Comparison of ENCODE assay signal across 19 cellular contexts in the genomic region with DNA sequence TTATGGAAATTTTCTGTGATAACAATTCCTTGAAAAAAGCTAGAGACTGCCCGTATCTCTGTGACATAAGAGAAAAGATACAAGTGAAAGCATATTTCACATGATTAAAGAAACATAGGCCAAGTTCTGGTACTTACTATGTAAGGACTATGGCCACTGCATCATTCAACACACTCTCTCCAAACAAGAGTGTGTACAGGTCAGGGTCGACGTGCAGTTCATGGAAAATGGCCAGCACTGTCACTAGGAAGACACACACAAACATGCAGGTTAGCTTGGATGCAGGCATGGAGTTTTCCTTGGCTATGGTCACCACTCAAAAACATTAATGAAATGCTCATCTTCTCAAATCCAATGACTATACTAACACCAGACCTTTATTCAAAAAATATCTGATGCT.
DNase-seq lines count a peak whose midpoint lies in the region; ATAC-seq, FAIRE-seq and TF ChIP-seq lines count a peak whose summit lies in the region.
"Had no signal": no experiment of that assay in that cellular context is flagged by ENCODE, and none has a peak within 500 bp of the region (broad histone marks: within the 10 kb centered on the region; RNA-seq: fewer than 3 reads in every experiment).

No MANE protein-coding gene starts in this region.

- H3K27me3 ChIP-seq in adipocyte (replicated peaks; ENCODE audit: control insufficient read depth, insufficient read depth, low read length) (no peaks in the 10 kb centered on the region), H1 (replicated peaks in 1 of 4; ENCODE audit: control insufficient read depth in 3 of 4, extremely low read depth in 1 of 4, insufficient read depth in 3 of 4, low read length in 3 of 4) (peaks cover 0 to 1% (median 0%) of the 10 kb centered on the region in 4 experiments; a peak in 1 of 7 replicates), neuronal stem cell (ENCODE audit: control insufficient read depth in 3 of 3, insufficient read depth in 3 of 3, low read depth in 1 of 3, low read length in 3 of 3) (no peaks in the 10 kb centered on the region)

- no peak for TF ChIP-seq POLR2A in H1 (IDR thresholded peaks at IDR 0.05; ENCODE audit: control extremely low read depth in 1 of 2, low read depth in 2 of 2, low read length in 2 of 2)

- H4K5ac ChIP-seq in H1 (ENCODE audit: insufficient read length, low read depth, low read length) = no peak overlapping the region

- no peak overlapping the region for H3K4me3 ChIP-seq in adipocyte (ENCODE audit: low read length)
- H3K4me3 ChIP-seq in H1 (ENCODE audit: extremely low read depth in 1 of 4, insufficient read depth in 2 of 4, low read depth in 3 of 4, low read length in 4 of 4) = no peak overlapping the region
- no peak overlapping the region for H3K4me3 ChIP-seq in neuronal stem cell (ENCODE audit: low read length in 2 of 2)
- H3K4me3 ChIP-seq: GM23338, HAP-1 had no signal

- H2BK5ac ChIP-seq in H1 (ENCODE audit: low read depth, low read length) (no peak overlapping the region), neuronal stem cell (ENCODE audit: low read length) (no peak overlapping the region)

- no peak overlapping the region for H2BK120ac ChIP-seq in H1 (replicated peaks; ENCODE audit: low read depth, low read length)
- H2BK120ac ChIP-seq in neuronal stem cell (ENCODE audit: low read depth, low read length) = no peak overlapping the region

- H2BK20ac ChIP-seq in H1 (ENCODE audit: low read length) = no peak overlapping the region

- no peak overlapping the region for H3K18ac ChIP-seq in H1 (ENCODE audit: extremely low read depth, low read length)
- no peak overlapping the region for H3K18ac ChIP-seq in neuronal stem cell (ENCODE audit: low read length)

- H4K8ac ChIP-seq in H1 (ENCODE audit: extremely low read depth, insufficient read depth, low read length) (no peak overlapping the region), neuronal stem cell (ENCODE audit: low read depth, low read length) (no peak overlapping the region)

- no peak for DNase-seq in adipocyte (ENCODE audit: low read depth)
- no peak for DNase-seq in H1 (ENCODE audit: low read depth in 1 of 2, low spot score in 2 of 2)
- no peak for DNase-seq in neuronal stem cell (ENCODE audit: low spot score)
- no peak for DNase-seq in T-helper 9 cell
- no peak for DNase-seq in cerebellar cortex (ENCODE audit: low spot score)
- DNase-seq: C1 segment of cervical spinal cord; Calu3; CD4-positive, alpha-beta memory T cell; COR-L47; DMS53; DMS79 treated with DMSO at 0.1 percent for 48 hours; GF-D8; HFFc6 had no signal

- FAIRE-seq in H1 (lab: Jason Lieb, UNC) = no peak
- FAIRE-seq: GM12892, GM19239, H54 had no signal

- WGBS in H1 (ENCODE audit: extremely low coverage in 1 of 2, insufficient coverage in 1 of 2, insufficient read length in 1 of 2, insufficient replicate concordance in 2 of 2, low coverage in 1 of 2, low lambda C conversion rate in 2 of 2, missing lambda C conversion rate in 1 of 2), 2 experiments = 90% methylated on average over 3 of the region's 3 CpGs; no CpG with 5 or more reads in 1 of the 2 experiments
- WGBS in neuronal stem cell (ENCODE audit: extremely low coverage in 2 of 2, insufficient read length in 2 of 2, insufficient replicate concordance in 1 of 2), 2 donors = no CpG with 5 or more reads among the region's 3 CpGs

- H3K23ac ChIP-seq in H1 (ENCODE audit: insufficient read length) (no peak overlapping the region), neuronal stem cell (ENCODE audit: low read depth, low read length, poor library complexity) (no peak overlapping the region)

- no peak overlapping the region for H3K27ac ChIP-seq in H1 (ENCODE audit: low read depth, low read length)
- no peak overlapping the region for H3K27ac ChIP-seq in neuronal stem cell (replicated peaks; ENCODE audit: low read length)

- no peaks in the 10 kb centered on the region; the same call in 1 of the 2 replicates for H3K23me2 ChIP-seq in H1 (ENCODE audit: low read depth, low read length)

- no peak for TF ChIP-seq EP300 in H1 (IDR thresholded peaks at IDR 0.05; ENCODE audit: borderline replicate concordance in 1 of 2, low read depth in 2 of 2, low read length in 2 of 2)

- POLR2A ChIA-PET in H1 (lab: Charles Lee; ENCODE audit: partially characterized antibody) = no interaction called here

- H2AFZ ChIP-seq in H1 (ENCODE audit: low read length) = no peak overlapping the region
- no peak overlapping the region for H2AFZ ChIP-seq in neuronal stem cell (ENCODE audit: low read length)
- H2AFZ ChIP-seq: GM23338 had no signal

- H2BK15ac ChIP-seq in H1 (ENCODE audit: low read length) (no peak overlapping the region), neuronal stem cell (ENCODE audit: low read length) (no peak overlapping the region)

- no peaks in the 10 kb centered on the region for H4K20me1 ChIP-seq in H1 (replicated peaks in 1 of 2; ENCODE audit: control insufficient read depth in 1 of 2, insufficient read depth in 2 of 2, low read length in 2 of 2)

- no peak overlapping the region for H3K4me2 ChIP-seq in H1 (ENCODE audit: insufficient read depth in 1 of 2, low read depth in 2 of 2, low read length in 2 of 2)
- no peak overlapping the region for H3K4me2 ChIP-seq in neuronal stem cell (ENCODE audit: insufficient read depth, low read length, poor library complexity, severe bottlenecking)
- H3K4me2 ChIP-seq: GM23338 had no signal

- no peaks in the 10 kb centered on the region for H3K79me2 ChIP-seq in H1 (ENCODE audit: control insufficient read depth in 1 of 2, insufficient read depth in 2 of 2, low read length in 2 of 2)

- H3K4ac ChIP-seq in H1 (replicated peaks; ENCODE audit: insufficient read length, low read depth, low read length) (no peak overlapping the region), neuronal stem cell (ENCODE audit: low read length) (no peak overlapping the region)

- H3K56ac ChIP-seq in H1 (replicated peaks; ENCODE audit: insufficient read length, low read depth, low read length) = no peak overlapping the region

- H3K9me3 ChIP-seq in adipocyte (ENCODE audit: control insufficient read depth, low read length) (no peaks in the 10 kb centered on the region), H1 (ENCODE audit: insufficient read depth in 2 of 2, low read depth in 1 of 2, low read length in 1 of 2) (no peaks in the 10 kb centered on the region), neuronal stem cell (replicated peaks in 1 of 2; ENCODE audit: control insufficient read depth in 2 of 2, insufficient read depth in 1 of 2, low read depth in 1 of 2, low read length in 2 of 2) (no peaks in the 10 kb centered on the region)
- H3K9me3 ChIP-seq: HAP-1 had no signal

- H3K79me1 ChIP-seq in H1 (ENCODE audit: low read depth, low read length) (no peaks in the 10 kb centered on the region), neuronal stem cell (ENCODE audit: low read depth, low read length) (no peaks in the 10 kb centered on the region)

- peaks cover 3% of the 10 kb centered on the region for H3K36me3 ChIP-seq in adipocyte (ENCODE audit: control insufficient read depth, insufficient read depth, low read length, severe bottlenecking)
- H3K36me3 ChIP-seq in H1 (ENCODE audit: control insufficient read depth in 2 of 4, insufficient read depth in 4 of 4, low read length in 3 of 4) = no peaks in the 10 kb centered on the region
- H3K36me3 ChIP-seq in neuronal stem cell (replicated peaks in 1 of 2; ENCODE audit: control insufficient read depth in 2 of 2, insufficient read depth in 2 of 2, low read length in 2 of 2) = no peaks in the 10 kb centered on the region
- H3K36me3 ChIP-seq: HAP-1 had no signal

- H4K91ac ChIP-seq in H1 (replicated peaks; ENCODE audit: insufficient read length, low read length) (no peak overlapping the region), neuronal stem cell (ENCODE audit: low read depth, low read length, poor library complexity) (no peak overlapping the region)

- H3K4me1 ChIP-seq in adipocyte (ENCODE audit: control insufficient read depth, insufficient read depth, low read length) (peaks cover 73% of the 10 kb centered on the region), H1 (replicated peaks in 1 of 4; ENCODE audit: control insufficient read depth in 3 of 4, insufficient read depth in 4 of 4, low read length in 3 of 4) (peaks cover 0 to 4% (median 0%) of the 10 kb centered on the region in 4 experiments; a peak in 3 of 7 replicates), neuronal stem cell (ENCODE audit: control insufficient read depth in 2 of 2, insufficient read depth in 1 of 2, low read depth in 1 of 2, low read length in 2 of 2) (peaks cover 0 to 2% of the 10 kb centered on the region in 2 donors)
- H3K4me1 ChIP-seq: HAP-1 had no signal

- TF ChIP-seq CTCF in H1 (IDR thresholded peaks at IDR 0.05; ENCODE audit: control extremely low read depth in 1 of 3, insufficient read depth in 1 of 3, low read depth in 1 of 3, low read length in 3 of 3) = no peak

- no peak for ATAC-seq in GM18870 (IDR thresholded peaks at IDR 0.05; ENCODE audit: unreplicated experiment)
- ATAC-seq: GM23338 had no signal

- H3K14ac ChIP-seq in H1 (ENCODE audit: insufficient read length) = no peak overlapping the region
- H3K14ac ChIP-seq in neuronal stem cell (ENCODE audit: low read length) = no peak overlapping the region

- CTCF ChIA-PET in H1 (lab: Charles Lee; ENCODE audit: partially characterized antibody) = interaction anchor here (0.6 to 6.7 kb wide), 5 partner anchors 23 to 218 kb away, joined by 3 to 48 read pairs (median 4); no protein-coding TSS in a partner anchor

- H3K9ac ChIP-seq in adipocyte (ENCODE audit: low read length) (peak overlapping the region; percentile 88), H1 (replicated peaks in 1 of 4; ENCODE audit: extremely low read depth in 1 of 4, low read depth in 3 of 4, low read length in 3 of 4) (no peak overlapping the region), neuronal stem cell (ENCODE audit: low read depth, low read length, poor library complexity) (peak overlapping the region; percentile 32)

- H2BK12ac ChIP-seq in H1 (ENCODE audit: low read depth, low read length) = no peak overlapping the region
- no peak overlapping the region for H2BK12ac ChIP-seq in neuronal stem cell (ENCODE audit: low read length)

- no peak for TF ChIP-seq RAD21 in H1 (IDR thresholded peaks at IDR 0.05 in 1 of 2, conservative IDR thresholded peaks at IDR 0.05 in 1 of 2; ENCODE audit: low read depth in 2 of 2, low read length in 2 of 2)

- H2AK5ac ChIP-seq in H1 (ENCODE audit: low read depth, low read length) = 0 out of 2 replicates have a peak overlapping the region, but pooled peaks have one; percentile 75
- H2AK5ac ChIP-seq in neuronal stem cell (ENCODE audit: low read depth, low read length) = no peak overlapping the region

TF ChIP-seq in H1, 55 proteins besides CTCF, POLR2A, EP300 and RAD21 (continues in another document):
- TF ChIP-seq CBX8 (IDR thresholded peaks at IDR 0.05; ENCODE audit: borderline replicate concordance, low read depth, low read length) = no peak

Comparison
In these comparisons a context has a peak if more than half of its experiments do, and no peak if none do; other contexts are left out.
1. H3K9ac ChIP-seq: peak in adipocyte (single experiment) and neuronal stem cell (single experiment); none in H1 (0 of 4).